Comparison of ENCODE assay signal across 19 cellular contexts in the genomic region with DNA sequence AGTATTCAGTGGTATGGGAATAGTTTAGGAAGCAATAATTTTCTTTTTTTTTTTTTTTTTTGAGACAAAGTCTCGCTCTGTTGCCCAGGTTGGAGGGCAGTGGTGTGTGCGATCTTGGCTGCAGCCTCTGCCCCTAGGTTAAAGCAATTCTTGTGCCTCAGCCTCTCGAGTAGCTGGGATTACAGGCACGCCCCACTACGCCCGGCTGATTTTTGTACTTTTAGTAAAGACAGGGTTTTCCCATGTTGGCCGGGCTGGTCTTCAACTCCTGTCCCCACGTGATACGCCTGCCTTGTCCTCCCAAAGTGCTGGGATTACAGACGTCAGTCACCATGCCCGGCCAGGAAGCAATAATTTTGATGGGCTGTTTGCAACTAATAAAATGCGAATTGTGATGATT.
DNase-seq lines count a peak whose midpoint lies in the region; ATAC-seq, FAIRE-seq and TF ChIP-seq lines count a peak whose summit lies in the region.
"Had no signal": no experiment of that assay in that cellular context is flagged by ENCODE, and none has a peak within 500 bp of the region (broad histone marks: within the 10 kb centered on the region; RNA-seq: fewer than 3 reads in every experiment).

No MANE protein-coding gene starts in this region.

- H3K4me1 Mint-ChIP-seq in activated naive CD4-positive, alpha-beta T cell treated with anti-CD3 and anti-CD28 coated beads, Interleukin-2, amount 10 ng/mL, durations not matched to agents 7 days and 5 days: peaks cover 34% of the 10 kb centered on the region
- H3K4me1 Mint-ChIP-seq in activated B cell treated with CpG ODN at 0.5 μM for 24 hours (peaks cover 38% of the 10 kb centered on the region), memory B cell (peaks cover 31% of the 10 kb centered on the region)

- no peak for FAIRE-seq in D721Med (lab: Jason Lieb, UNC)
- FAIRE-seq: A204.1 had no signal

- H3K9me3 ChIP-seq in vagina: no peaks in the 10 kb centered on the region
- H3K9me3 ChIP-seq: HAP-1, heart right ventricle, psoas muscle, spleen, testis had no signal

- intact Hi-C loops in activated B cell treated with CpG ODN at 0.5 μM for 24 hours (cut with micrococcal nuclease): loop anchor here (1.0 kb wide), 2 partner anchors 16 to 78 kb away; a partner anchor contains a TSS
- intact Hi-C loops in vagina (cut with DNase I): no loop called here

- no peak for DNase-seq in activated naive CD4-positive, alpha-beta T cell treated with anti-CD3 and anti-CD28 coated beads, Interleukin-2, amount 50 U/mL, for 72 hours (ENCODE audit: low spot score in 2 of 2)
- DNase-seq in activated naive CD4-positive, alpha-beta T cell treated with anti-CD3 and anti-CD28 coated beads, Interleukin-2, amount 10 ng/mL, durations not matched to agents 7 days and 5 days: no peak
- DNase-seq in activated B cell treated with CpG ODN at 0.5 μM for 24 hours: no peak
- DNase-seq in memory B cell (ENCODE audit: low spot score in 2 of 2): no peak
- DNase-seq in vagina (ENCODE audit: extremely low spot score in 2 of 2): no peak
- no peak for DNase-seq in activated CD4-positive, alpha-beta T cell treated with anti-CD3 and anti-CD28 coated beads, Interleukin-2, amount 50 U/mL, for 4 hours
- no peak for DNase-seq in D721Med (ENCODE audit: insufficient read length, low spot score)
- DNase-seq: DMS79 treated with DMSO at 0.1 percent for 48 hours; effector CD4-positive, alpha-beta T cell; heart right ventricle; natural killer cell; NCI-H2029; NCI-H446; psoas muscle; spleen; testis had no signal

- ATAC-seq in activated naive CD4-positive, alpha-beta T cell treated with anti-CD3 and anti-CD28 coated beads, Interleukin-2, amount 50 U/mL, for 72 hours: no peak
- ATAC-seq in activated B cell treated with CpG ODN at 0.5 μM for 24 hours (ENCODE audit: low read depth) (peak; percentile 74), memory B cell (ENCODE audit: low read depth) (peak; percentile 84), GM18907 (IDR thresholded peaks at IDR 0.05; ENCODE audit: unreplicated experiment) (no peak)
- ATAC-seq: heart right ventricle, natural killer cell had no signal

- no peak for TF ChIP-seq CTCF in activated B cell treated with CpG ODN at 0.5 μM for 24 hours (IDR thresholded peaks at IDR 0.05)
- no peak for TF ChIP-seq CTCF in vagina (IDR thresholded peaks at IDR 0.05)
- no peak for TF ChIP-seq CTCF in D721Med (IDR thresholded peaks at IDR 0.05; ENCODE audit: insufficient read depth, missing control alignments)

- TF ChIP-seq POLR2A in vagina (IDR thresholded peaks at IDR 0.05): no peak

- no peaks in the 10 kb centered on the region for H3K9me3 Mint-ChIP-seq in activated naive CD4-positive, alpha-beta T cell treated with anti-CD3 and anti-CD28 coated beads, Interleukin-2, amount 50 U/mL, for 72 hours
- no peaks in the 10 kb centered on the region for H3K9me3 Mint-ChIP-seq in activated naive CD4-positive, alpha-beta T cell treated with anti-CD3 and anti-CD28 coated beads, Interleukin-2, amount 10 ng/mL, durations not matched to agents 7 days and 5 days
- no peaks in the 10 kb centered on the region for H3K9me3 Mint-ChIP-seq in activated B cell treated with CpG ODN at 0.5 μM for 24 hours
- H3K9me3 Mint-ChIP-seq in memory B cell: no peaks in the 10 kb centered on the region
- H3K9me3 Mint-ChIP-seq: natural killer cell had no signal

- H3K27me3 Mint-ChIP-seq in activated naive CD4-positive, alpha-beta T cell treated with anti-CD3 and anti-CD28 coated beads, Interleukin-2, amount 10 ng/mL, durations not matched to agents 7 days and 5 days: no peaks in the 10 kb centered on the region
- H3K27me3 Mint-ChIP-seq in activated B cell treated with CpG ODN at 0.5 μM for 24 hours (no peaks in the 10 kb centered on the region), memory B cell (no peaks in the 10 kb centered on the region)

- H3K36me3 ChIP-seq in vagina: peaks cover 0 to 24% of the 10 kb centered on the region in 2 donors

- H3K4me3 ChIP-seq in vagina: no peak overlapping the region
- H3K4me3 ChIP-seq: HAP-1, heart right ventricle, psoas muscle, spleen, testis had no signal

- peak overlapping the region; percentile 42 to 69 for H3K27ac Mint-ChIP-seq in activated naive CD4-positive, alpha-beta T cell treated with anti-CD3 and anti-CD28 coated beads, Interleukin-2, amount 50 U/mL, for 72 hours
- no peak overlapping the region for H3K27ac Mint-ChIP-seq in activated naive CD4-positive, alpha-beta T cell treated with anti-CD3 and anti-CD28 coated beads, Interleukin-2, amount 10 ng/mL, durations not matched to agents 7 days and 5 days
- H3K27ac Mint-ChIP-seq in activated B cell treated with CpG ODN at 0.5 μM for 24 hours (peak overlapping the region; percentile 81), memory B cell (peak overlapping the region; percentile 91)

- POLR2A ChIA-PET in activated B cell treated with CpG ODN at 0.5 μM for 24 hours (lab: Charles Lee): interaction anchor here (0.5 to 0.6 kb wide), 3 partner anchors 77 to 215 kb away, joined by 3 to 5 read pairs (median 4); no protein-coding TSS in a partner anchor

- no peak overlapping the region for H3K4me3 Mint-ChIP-seq in activated naive CD4-positive, alpha-beta T cell treated with anti-CD3 and anti-CD28 coated beads, Interleukin-2, amount 10 ng/mL, durations not matched to agents 7 days and 5 days
- H3K4me3 Mint-ChIP-seq in activated B cell treated with CpG ODN at 0.5 μM for 24 hours (peak overlapping the region; percentile 3), memory B cell (peak overlapping the region; percentile 77)
- H3K4me3 Mint-ChIP-seq: natural killer cell had no signal

- H3K27me3 ChIP-seq in vagina: no peaks in the 10 kb centered on the region
- H3K27me3 ChIP-seq: heart right ventricle, spleen, testis had no signal

- peaks cover 61% of the 10 kb centered on the region for H3K4me1 ChIP-seq in vagina
- H3K4me1 ChIP-seq: HAP-1 had no signal

- CTCF ChIA-PET in activated naive CD4-positive, alpha-beta T cell treated with anti-CD3 and anti-CD28 coated beads, Interleukin-2, amount 10 ng/mL, durations not matched to agents 7 days and 5 days (lab: Charles Lee): interaction anchor here (0.9 to 10.9 kb wide), 3 partner anchors 14 to 78 kb away, joined by 3 to 139 read pairs (median 3); a partner anchor contains a TSS
- CTCF ChIA-PET in activated B cell treated with CpG ODN at 0.5 μM for 24 hours (lab: Charles Lee): interaction anchor here (3.9 kb wide), 1 partner anchor 79 kb away, joined by 14 read pairs; a partner anchor contains a TSS

- peaks cover 5 to 8% of the 10 kb centered on the region in 2 donors for H3K36me3 Mint-ChIP-seq in activated naive CD4-positive, alpha-beta T cell treated with anti-CD3 and anti-CD28 coated beads, Interleukin-2, amount 50 U/mL, for 72 hours
- peaks cover 16% of the 10 kb centered on the region for H3K36me3 Mint-ChIP-seq in activated naive CD4-positive, alpha-beta T cell treated with anti-CD3 and anti-CD28 coated beads, Interleukin-2, amount 10 ng/mL, durations not matched to agents 7 days and 5 days
- H3K36me3 Mint-ChIP-seq in activated B cell treated with CpG ODN at 0.5 μM for 24 hours (ENCODE audit: low read depth) (peaks cover 23% of the 10 kb centered on the region), memory B cell (peaks cover 15% of the 10 kb centered on the region)

- H3K27ac ChIP-seq in vagina: peak overlapping the region; percentile 38
- H3K27ac ChIP-seq: heart right ventricle, testis had no signal

Comparison
In these comparisons a context has a peak if more than half of its experiments do, and no peak if none do; other contexts are left out.
1. ATAC-seq: peak in activated B cell treated with CpG ODN at 0.5 μM for 24 hours (single experiment) and memory B cell (single experiment); none in activated naive CD4-positive, alpha-beta T cell treated with anti-CD3 and anti-CD28 coated beads, Interleukin-2, amount 50 U/mL, for 72 hours (0 of 2) and GM18907 (single experiment).